In the genomic region with DNA sequence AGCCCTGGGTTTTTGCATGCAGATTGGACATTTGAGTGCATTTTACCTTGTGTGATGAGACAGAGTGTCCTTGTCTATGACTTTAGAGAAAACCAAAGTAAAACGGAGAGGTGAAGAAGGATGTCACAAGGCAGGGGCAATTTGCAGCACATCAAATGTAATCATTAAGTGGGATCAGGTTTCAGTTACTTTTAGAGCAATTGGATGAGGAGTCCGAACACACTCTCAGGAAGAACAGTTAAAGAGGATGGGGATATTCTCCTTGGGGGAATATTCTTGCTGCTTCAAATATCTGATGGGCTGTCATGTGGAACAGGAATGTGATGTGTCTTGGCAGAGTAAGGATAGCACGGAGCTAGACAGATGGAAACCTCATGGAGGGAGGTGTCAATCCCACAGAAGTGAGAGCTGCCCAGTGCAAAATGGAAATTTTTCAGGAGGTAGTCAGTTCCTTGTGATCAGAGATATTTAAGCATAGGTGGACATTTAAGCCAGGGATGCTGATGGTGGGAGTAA, we compare ENCODE assay signal across 10 cellular contexts. TPM values are rescaled to one million over a fixed set of nuclear protein-coding genes. Genes with fewer than 3 reads are reported as not detected.
DNase-seq lines count a peak whose midpoint lies in the region; ATAC-seq and TF ChIP-seq lines count a peak whose summit lies in the region.
"Had no signal": no experiment of that assay in that cellular context is flagged by ENCODE, and none has a peak within 500 bp of the region (broad histone marks: within the 10 kb centered on the region; RNA-seq: fewer than 3 reads in every experiment).

No MANE protein-coding gene starts in this region.

- in situ Hi-C loops in astrocyte of the cerebellum (cut with HindIII; ENCODE audit: low sequenced_read_pairs): no loop called here

- H3K36me3 ChIP-seq in CD4-positive, CD25-positive, alpha-beta regulatory T cell (ENCODE audit: control insufficient read depth, insufficient read depth, low read length): peaks cover 3% of the 10 kb centered on the region

- H3K27ac Mint-ChIP-seq in CD4-positive, CD25-positive, alpha-beta regulatory T cell: peak overlapping the region; percentile 97 to 98 (median 98)
- peak overlapping the region; percentile 2 for H3K27ac Mint-ChIP-seq in mesothelial cell of epicardium

- TF ChIP-seq EP300 in Ishikawa (IDR thresholded peaks at IDR 0.05; ENCODE audit: borderline replicate concordance): no peak; the same call in 1 of the 2 replicates

- no peak for TF ChIP-seq CTCF in astrocyte of the cerebellum (IDR thresholded peaks at IDR 0.05; ENCODE audit: low read depth, low read length, missing control alignments)
- no peak for TF ChIP-seq CTCF in mesothelial cell of epicardium (IDR thresholded peaks at IDR 0.05; ENCODE audit: unreplicated experiment)

- H3K4me3 Mint-ChIP-seq in CD4-positive, CD25-positive, alpha-beta regulatory T cell: peak overlapping the region; percentile 90 to 99 (median 95)
- peak overlapping the region; percentile 80 for H3K4me3 Mint-ChIP-seq in mesothelial cell of epicardium

- peaks cover 13 to 28% (median 19%) of the 10 kb centered on the region in 4 donors for H3K4me1 Mint-ChIP-seq in CD4-positive, CD25-positive, alpha-beta regulatory T cell
- H3K4me1 Mint-ChIP-seq in mesothelial cell of epicardium: peaks cover 14% of the 10 kb centered on the region

- H3K4me1 ChIP-seq in CD4-positive, CD25-positive, alpha-beta regulatory T cell (ENCODE audit: control insufficient read depth, insufficient read depth, low read length, poor library complexity, severe bottlenecking): peaks cover 12% of the 10 kb centered on the region

- peaks cover 0 to 1% (median 0%) of the 10 kb centered on the region in 7 donors for H3K9me3 Mint-ChIP-seq in CD4-positive, CD25-positive, alpha-beta regulatory T cell
- peaks cover 5% of the 10 kb centered on the region for H3K9me3 Mint-ChIP-seq in mesothelial cell of epicardium

- TF ChIP-seq RAD21 in Ishikawa (IDR thresholded peaks at IDR 0.05; ENCODE audit: low read depth): no peak

- no peak for ATAC-seq in CD4-positive, CD25-positive, alpha-beta regulatory T cell (ENCODE audit: low read depth in 2 of 2)
- ATAC-seq in HG02798 (IDR thresholded peaks at IDR 0.05; ENCODE audit: poor library complexity, unreplicated experiment): no peak
- no peak for ATAC-seq in HG02678 (IDR thresholded peaks at IDR 0.05; ENCODE audit: unreplicated experiment)

- no peaks in the 10 kb centered on the region for H3K9me3 ChIP-seq in CD4-positive, CD25-positive, alpha-beta regulatory T cell (ENCODE audit: control insufficient read depth in 2 of 2, low read length in 2 of 2)

- H3K36me3 Mint-ChIP-seq in CD4-positive, CD25-positive, alpha-beta regulatory T cell: peaks cover 13% of the 10 kb centered on the region
- H3K36me3 Mint-ChIP-seq in mesothelial cell of epicardium: peaks cover 5% of the 10 kb centered on the region

- H3K27me3 Mint-ChIP-seq in CD4-positive, CD25-positive, alpha-beta regulatory T cell: no peaks in the 10 kb centered on the region
- H3K27me3 Mint-ChIP-seq in mesothelial cell of epicardium (ENCODE audit: low read depth): no peaks in the 10 kb centered on the region

- peak overlapping the region; percentile 76 for H3K27ac ChIP-seq in CD4-positive, CD25-positive, alpha-beta regulatory T cell (ENCODE audit: insufficient read depth, low read length, poor library complexity, severe bottlenecking)

- H3K4me3 ChIP-seq in CD4-positive, CD25-positive, alpha-beta regulatory T cell (ENCODE audit: low read depth, low read length): peak overlapping the region; percentile 92
- no peak overlapping the region for H3K4me3 ChIP-seq in astrocyte of the cerebellum (ENCODE audit: low read depth, low read length)

- DNase-seq in CD4-positive, CD25-positive, alpha-beta regulatory T cell: no peak
- peak; percentile 22 for DNase-seq in astrocyte of the cerebellum (ENCODE audit: low read depth)
- no peak for DNase-seq in mesothelial cell of epicardium (ENCODE audit: low spot score in 2 of 2, unreplicated experiment in 2 of 2)
- DNase-seq in CD1c-positive myeloid dendritic cell (ENCODE audit: extremely low spot score): no peak
- DNase-seq in activated CD4-positive, alpha-beta T cell treated with anti-CD3 and anti-CD28 coated beads, Interleukin-2, amount 50 U/mL, for 1 hour: no peak
- DNase-seq: GOT3 had no signal

- no peaks in the 10 kb centered on the region for H3K27me3 ChIP-seq in CD4-positive, CD25-positive, alpha-beta regulatory T cell (ENCODE audit: control insufficient read depth, insufficient read depth, low read length)

TF ChIP-seq in Ishikawa, 13 proteins besides CTCF, POLR2A, EP300 and RAD21:
- TF ChIP-seq TAF1 (IDR thresholded peaks at IDR 0.05; ENCODE audit: low read depth) (no peak), TEAD4 (IDR thresholded peaks at IDR 0.05) (peak; percentile 92)
- TF ChIP-seq, protein P1, sequence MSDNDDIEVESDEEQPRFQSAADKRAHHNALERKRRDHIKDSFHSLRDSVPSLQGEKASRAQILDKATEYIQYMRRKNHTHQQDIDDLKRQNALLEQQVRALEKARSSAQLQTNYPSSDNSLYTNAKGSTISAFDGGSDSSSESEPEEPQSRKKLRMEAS (IDR thresholded peaks at IDR 0.05): 0 out of 2 replicates have a peak, but pooled peaks have one; percentile 20
TF ChIP-seq in Ishikawa: peak in this region for 2.

RNA-seq across cellular contexts. Expression of a gene that starts 0.8 kb away (rescaled TPM):
- 6.7 TPM for total RNA-seq in CD4-positive, CD25-positive, alpha-beta regulatory T cell
- polyA plus RNA-seq in CD4-positive, CD25-positive, alpha-beta regulatory T cell: 1 to 10 TPM; 2.1 to 5.7 (median 3.1) TPM
- total RNA-seq in mesothelial cell of epicardium: 1.6 to 2.7 TPM (median 1.6 TPM) in 3 replicates
- total RNA-seq: bronchial epithelial cell had no signal

RNA-seq across cellular contexts. Expression of a gene that starts 6.3 kb away (rescaled TPM):
- 44.7 TPM for total RNA-seq in CD4-positive, CD25-positive, alpha-beta regulatory T cell
- polyA plus RNA-seq in CD4-positive, CD25-positive, alpha-beta regulatory T cell: 10 to 100 TPM; 13.0 to 17.6 (median 15.0) TPM
- total RNA-seq in mesothelial cell of epicardium: 109 to 128 TPM (median 116 TPM) in 3 replicates
